8 cellular contexts compared by ENCODE assay signal in genomic region chr12:100234591-100235304, GRCh38. TPM values are rescaled to one million over a fixed set of nuclear protein-coding genes. Genes with fewer than 3 reads are reported as not detected.
DNase-seq lines count a peak whose midpoint lies in the region; ATAC-seq and TF ChIP-seq lines count a peak whose summit lies in the region.

No MANE protein-coding gene starts in this region.

- ATAC-seq in upper lobe of left lung (ENCODE audit: low FRiP score in 2 of 2) (peak in 1 of 2 donors; percentile 79), GM21786 (IDR thresholded peaks at IDR 0.05; ENCODE audit: unreplicated experiment) (no peak)

- TF ChIP-seq CTCF in HFF-Myc (IDR thresholded peaks at IDR 0.05; ENCODE audit: low read depth, low read length, missing control alignments) (peak; percentile 58), kidney epithelial cell (IDR thresholded peaks at IDR 0.05; ENCODE audit: insufficient read depth, low read length, poor library complexity, severe bottlenecking) (peak; percentile 71), upper lobe of left lung (IDR thresholded peaks at IDR 0.05) (peak; percentile 45 to 68 (median 66))

- H3K36me3 ChIP-seq in kidney epithelial cell (ENCODE audit: control insufficient read depth, insufficient read depth, low read length) (no peaks in the 10 kb centered on the region), upper lobe of left lung (no peaks in the 10 kb centered on the region)

- no peak for TF ChIP-seq EP300 in upper lobe of left lung (IDR thresholded peaks at IDR 0.05)

- no peak for TF ChIP-seq POLR2A in upper lobe of left lung (IDR thresholded peaks at IDR 0.05)

- DNase-seq in NCI-H1436 (lab: John Stamatoyannopoulos, UW) = peak; percentile 38
- DNase-seq in NCI-H1436 treated with DMSO at 0.1 percent for 48 hours (lab: John Stamatoyannopoulos, UW) = no peak
- DNase-seq in HFF-Myc (ENCODE audit: extremely low read depth, low read depth) = peak; percentile 26
- peak; percentile 37 for DNase-seq in NCI-H2107 treated with DMSO at 0.1 percent for 48 hours (lab: John Stamatoyannopoulos, UW; ENCODE audit: unreplicated experiment)
- peak; percentile 20 for DNase-seq in brain pericyte (ENCODE audit: low read depth, low spot score)
- DNase-seq in kidney epithelial cell (ENCODE audit: low read depth) = no peak
- no peak for DNase-seq in upper lobe of left lung

- H3K4me3 ChIP-seq in HFF-Myc (replicated peaks; ENCODE audit: low read depth, low read length) (no peak overlapping the region), kidney epithelial cell (ENCODE audit: low read depth, low read length) (no peak overlapping the region), upper lobe of left lung (no peak overlapping the region)

- 38 to 43% methylated on average over 7 of the region's 7 CpGs for WGBS in upper lobe of left lung, 2 donors

- H3K27me3 ChIP-seq in kidney epithelial cell (ENCODE audit: control insufficient read depth, insufficient read depth, low read length) = no peaks in the 10 kb centered on the region
- no peaks in the 10 kb centered on the region for H3K27me3 ChIP-seq in upper lobe of left lung

- no peaks in the 10 kb centered on the region for H3K9me3 ChIP-seq in upper lobe of left lung

- peaks cover 0 to under 1% (median under 1%) of the 10 kb centered on the region in 4 donors for H3K4me1 ChIP-seq in upper lobe of left lung

- no peak overlapping the region for H3K27ac ChIP-seq in upper lobe of left lung

RNA-seq across cellular contexts. Expression of gene DEPDC4, which starts 32.1 kb away (rescaled TPM):
- total RNA-seq in kidney epithelial cell = 0.14 and 1.0 TPM in 2 replicates
- total RNA-seq in upper lobe of left lung = 1 to 10 TPM in 3 of 6 donors, under 1 TPM in 1, not detected in 2; 0.30 to 1.6 (median 1.3) TPM

RNA-seq across cellular contexts. Expression of gene SCYL2, which starts 32.2 kb away (rescaled TPM):
- total RNA-seq in kidney epithelial cell (39.0 and 47.5 TPM in 2 replicates), upper lobe of left lung (10 to 100 TPM; 39.1 to 74.1 (median 40.7) TPM)

RNA-seq across cellular contexts. Expression of gene ACTR6, which starts 34.1 kb away (rescaled TPM):
- total RNA-seq in kidney epithelial cell = 25.3 and 35.7 TPM in 2 replicates
- total RNA-seq in upper lobe of left lung = 10 to 100 TPM in 4 of 6 donors, 1 to 10 TPM in 2; 3.6 to 27.7 (median 16.3) TPM

Comparison
In these comparisons a context has a peak if more than half of its experiments do, and no peak if none do; other contexts are left out.
1. DNase-seq: peak in NCI-H1436 (single experiment), HFF-Myc (single experiment), NCI-H2107 treated with DMSO at 0.1 percent for 48 hours (single experiment) and brain pericyte (single experiment); none in NCI-H1436 treated with DMSO at 0.1 percent for 48 hours (single experiment), kidney epithelial cell (single experiment) and upper lobe of left lung (0 of 2).
2. Peak in every context shown above with its lines, with median percentiles within 50 percentile points of each other: CTCF ChIP-seq.